ENCODE assay signal across 13 cellular contexts in the genomic region with DNA sequence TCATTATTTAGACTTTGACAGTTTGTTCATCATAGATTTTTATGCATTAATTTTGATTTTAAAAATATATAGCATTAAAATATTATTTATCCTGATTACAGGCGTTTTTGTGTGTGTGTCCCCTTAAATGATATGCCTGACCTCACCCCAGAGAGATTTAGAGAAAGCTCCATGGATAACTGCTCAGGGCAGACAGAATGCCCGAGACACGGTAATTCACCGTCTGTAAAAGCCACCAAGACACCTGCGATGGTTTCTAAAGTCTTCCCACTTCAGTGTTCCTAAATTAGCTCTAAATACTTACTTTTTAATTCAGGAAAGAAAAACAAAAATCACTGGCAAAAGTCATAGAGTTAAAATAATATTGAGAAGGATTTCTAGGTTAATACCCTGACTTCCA.
DNase-seq lines count a peak whose midpoint lies in the region; ATAC-seq and TF ChIP-seq lines count a peak whose summit lies in the region.
"Had no signal": no experiment of that assay in that cellular context is flagged by ENCODE, and none has a peak within 500 bp of the region (broad histone marks: within the 10 kb centered on the region; RNA-seq: fewer than 3 reads in every experiment).

No MANE protein-coding gene starts in this region.

- H4K20me1 ChIP-seq in BLaER1 = no peaks in the 10 kb centered on the region

- ATAC-seq in foreskin keratinocyte (no peak), HG03196 (IDR thresholded peaks at IDR 0.05; ENCODE audit: unreplicated experiment) (no peak)

- DNase-seq in DMS79 treated with DMSO at 0.1 percent for 48 hours (lab: John Stamatoyannopoulos, UW) (peak; percentile 37), OCI-M1 (lab: John Stamatoyannopoulos, UW) (peak; percentile 84), foreskin keratinocyte (no peak), posterior vena cava (ENCODE audit: low spot score) (no peak)
- no peak for DNase-seq in activated CD8-positive, alpha-beta memory T cell treated with anti-CD3 and anti-CD28 coated beads, Interleukin-2, amount 50 U/mL, for 4 hours
- DNase-seq: activated effector memory CD4-positive, alpha-beta T cell treated with Interleukin-2 at 50 U/mL for 16 hours; aorta; H9; left cardiac atrium; tibial artery had no signal

- intact Hi-C loops in posterior vena cava (cut with DNase I) = loop anchor here in 1 of 2 donors (2.0 kb wide), 1 partner anchor 49 kb away; no protein-coding TSS in a partner anchor

- H3K27me3 ChIP-seq in BLaER1 (no peaks in the 10 kb centered on the region), foreskin keratinocyte (no peaks in the 10 kb centered on the region)
- H3K27me3 ChIP-seq: tibial artery had no signal

- H3K4me1 ChIP-seq in BLaER1 (peaks cover 22% of the 10 kb centered on the region), foreskin keratinocyte (peaks cover 29% of the 10 kb centered on the region)
- H3K4me1 ChIP-seq: tibial artery had no signal

- no peaks in the 10 kb centered on the region for H3K9me3 ChIP-seq in BLaER1
- H3K9me3 ChIP-seq: tibial artery had no signal

- H3K27ac ChIP-seq in BLaER1 (no peak overlapping the region), foreskin keratinocyte (peak overlapping the region; percentile 2)
- H3K27ac ChIP-seq: tibial artery had no signal

- peak overlapping the region; percentile 38; the same call in 1 of the 2 replicates for H3K4me3 ChIP-seq in BLaER1
- H3K4me3 ChIP-seq: skin epidermis, tibial artery had no signal

- no peaks in the 10 kb centered on the region for H3K36me3 ChIP-seq in BLaER1
- H3K36me3 ChIP-seq: tibial artery had no signal

- 0 out of 2 replicates have a peak overlapping the region, but pooled peaks have one; percentile 20 for H3K9ac ChIP-seq in BLaER1

- TF ChIP-seq CTCF in foreskin keratinocyte (conservative IDR thresholded peaks at IDR 0.05) = no peak

- H3K4me2 ChIP-seq in BLaER1 = peak overlapping the region; percentile 73

Comparison
In these comparisons a context has a peak if more than half of its experiments do, and no peak if none do; other contexts are left out.
1. DNase-seq: peak in DMS79 treated with DMSO at 0.1 percent for 48 hours (single experiment) and OCI-M1 (single experiment); none in foreskin keratinocyte (0 of 2), posterior vena cava (single experiment) and activated CD8-positive, alpha-beta memory T cell treated with anti-CD3 and anti-CD28 coated beads, Interleukin-2, amount 50 U/mL, for 4 hours (single experiment).